In genomic region chr5:141522301-141522700, GRCh38 we compare ENCODE assay signal across 2 cellular contexts.
TF ChIP-seq lines count a peak whose summit lies in the region.

No MANE protein-coding gene starts in this region.

TF ChIP-seq in SK-N-SH, 30 proteins besides CTCF, POLR2A, EP300 and RAD21 (continued from another document):
- no peak for TF ChIP-seq REST (IDR thresholded peaks at IDR 0.05; ENCODE audit: low read depth, low read length)
- no peak for TF ChIP-seq RXRA (IDR thresholded peaks at IDR 0.05; ENCODE audit: borderline replicate concordance, low read depth)
- TF ChIP-seq FOXM1 (IDR thresholded peaks at IDR 0.05; ENCODE audit: low read depth) = no peak
- TF ChIP-seq FOXJ3 (CRISPR knock-in tag; IDR thresholded peaks at IDR 0.05) = no peak
- TF ChIP-seq NFIC (IDR thresholded peaks at IDR 0.05; ENCODE audit: borderline replicate concordance) = no peak
- no peak for TF ChIP-seq TCF12 (IDR thresholded peaks at IDR 0.05)
- no peak for TF ChIP-seq GABPA (IDR thresholded peaks at IDR 0.05; ENCODE audit: low read depth)
- no peak for TF ChIP-seq ZBTB33 (IDR thresholded peaks at IDR 0.05; ENCODE audit: borderline replicate concordance, low read depth)
- TF ChIP-seq RCOR1 (IDR thresholded peaks at IDR 0.05; ENCODE audit: low read length) = no peak
- no peak for TF ChIP-seq PBX3 (IDR thresholded peaks at IDR 0.05)
- TF ChIP-seq TEAD4 (IDR thresholded peaks at IDR 0.05; ENCODE audit: borderline replicate concordance, insufficient read depth) = no peak
- TF ChIP-seq ELF1 (IDR thresholded peaks at IDR 0.05) = no peak
- no peak for TF ChIP-seq MAX (IDR thresholded peaks at IDR 0.05; ENCODE audit: low read depth)
- TF ChIP-seq USF2 (IDR thresholded peaks at IDR 0.05; ENCODE audit: borderline replicate concordance, low read depth, low read length) = no peak

TF ChIP-seq in SK-N-SH treated with all-trans-retinoic acid at 6 μM for 48 hours, 23 proteins besides CTCF, POLR2A, EP300 and RAD21 (continued from another document):
- no peak for TF ChIP-seq CREB5 (CRISPR knock-in tag; IDR thresholded peaks at IDR 0.05; ENCODE audit: low read depth)
- no peak for TF ChIP-seq PPARA (CRISPR knock-in tag; IDR thresholded peaks at IDR 0.05; ENCODE audit: borderline replicate concordance)
- no peak for TF ChIP-seq ZC3H10 (CRISPR knock-in tag; IDR thresholded peaks at IDR 0.05)
- no peak for TF ChIP-seq GLIS3 (CRISPR knock-in tag; IDR thresholded peaks at IDR 0.05)
- no peak for TF ChIP-seq PATZ1 (CRISPR knock-in tag; IDR thresholded peaks at IDR 0.05; ENCODE audit: borderline replicate concordance)
- TF ChIP-seq ZNF565 (CRISPR knock-in tag; conservative IDR thresholded peaks at IDR 0.05; ENCODE audit: low read depth) = no peak
- TF ChIP-seq TSHZ2 (CRISPR knock-in tag; IDR thresholded peaks at IDR 0.05) = no peak
- TF ChIP-seq TCF4 (CRISPR knock-in tag; IDR thresholded peaks at IDR 0.05; ENCODE audit: borderline replicate concordance) = no peak
- TF ChIP-seq ARNTL (CRISPR knock-in tag; IDR thresholded peaks at IDR 0.05; ENCODE audit: borderline replicate concordance, low read depth) = no peak
- no peak for TF ChIP-seq ISL1 (CRISPR knock-in tag; IDR thresholded peaks at IDR 0.05)
- TF ChIP-seq ESRRG (CRISPR knock-in tag; IDR thresholded peaks at IDR 0.05) = no peak
- TF ChIP-seq CSRNP3 (CRISPR knock-in tag; IDR thresholded peaks at IDR 0.05) = no peak
- no peak for TF ChIP-seq CSDC2 (CRISPR knock-in tag; IDR thresholded peaks at IDR 0.05)
- no peak for TF ChIP-seq TOX (CRISPR knock-in tag; IDR thresholded peaks at IDR 0.05; ENCODE audit: borderline replicate concordance)
- TF ChIP-seq ZNF8 (CRISPR knock-in tag; IDR thresholded peaks at IDR 0.05) = no peak
- no peak for TF ChIP-seq POU6F1 (CRISPR knock-in tag; IDR thresholded peaks at IDR 0.05; ENCODE audit: borderline replicate concordance, low read depth)
